In the genomic region with DNA sequence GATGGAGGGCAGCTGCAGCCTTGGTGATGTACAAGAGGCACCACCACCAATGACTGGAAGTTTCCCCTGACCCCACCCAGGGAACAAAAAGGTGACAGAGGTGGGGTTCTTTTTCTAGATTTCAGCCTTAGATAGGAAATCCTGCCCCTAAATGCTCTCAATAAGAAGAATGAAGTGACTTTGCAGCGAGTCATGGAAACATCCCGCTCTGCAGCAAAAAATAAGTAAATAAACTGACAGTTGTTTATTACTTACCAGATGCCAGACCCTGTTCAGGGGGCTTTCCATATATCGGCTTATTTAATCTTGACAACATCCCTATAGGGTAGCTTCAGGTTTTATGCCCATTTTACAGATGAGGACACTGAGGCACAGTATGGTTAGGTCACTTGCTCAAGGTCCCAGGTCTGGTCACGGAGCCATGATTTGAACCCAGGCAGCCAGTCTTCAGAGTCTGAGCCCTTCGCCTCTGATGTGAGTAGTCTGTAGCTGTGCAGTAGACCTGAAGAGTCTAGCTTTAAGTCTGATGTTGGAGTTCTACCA, we compare ENCODE assay signal across 15 cellular contexts. TPM values are rescaled to one million over a fixed set of nuclear protein-coding genes. Genes with fewer than 3 reads are reported as not detected.
A peak's percentile ranks its signal among the peaks of the same experiment; 100 is the strongest.
DNase-seq lines count a peak whose midpoint lies in the region; ATAC-seq and TF ChIP-seq lines count a peak whose summit lies in the region.
"Had no signal": no experiment of that assay in that cellular context is flagged by ENCODE, and none has a peak within 500 bp of the region (broad histone marks: within the 10 kb centered on the region; RNA-seq: fewer than 3 reads in every experiment).

No MANE protein-coding gene starts in this region.

- DNase-seq in IMR-90 (no peak), Panc1 (ENCODE audit: low read depth, low spot score) (no peak), hepatocyte (ENCODE audit: low spot score) (no peak), transverse colon (no peak), omental fat pad (ENCODE audit: low spot score) (no peak), dermis blood vessel endothelial cell (no peak)
- no peak for DNase-seq in activated CD4-positive, CD25-positive, alpha-beta regulatory T cell (lab: John Stamatoyannopoulos, UW)
- DNase-seq: BE2C; CD4-positive, alpha-beta memory T cell; DMS79; H7 had no signal

- BruUV-seq in IMR-90 (replicated peaks; lab: Mats Ljungman, UMichigan) (no TSS peak), Panc1 (replicated peaks; lab: Mats Ljungman, UMichigan) (no TSS peak)

- H3K9me3 ChIP-seq in IMR-90 (ENCODE audit: control insufficient read depth, insufficient read depth, low read length) (no peaks in the 10 kb centered on the region), Panc1 (ENCODE audit: control insufficient read depth, insufficient read depth, low read depth, low read length) (no peaks in the 10 kb centered on the region), hepatocyte (ENCODE audit: low read depth) (no peaks in the 10 kb centered on the region), transverse colon (no peaks in the 10 kb centered on the region)
- H3K9me3 ChIP-seq: A549, BE2C had no signal

- no peak overlapping the region for H3K4me3 ChIP-seq in IMR-90 (ENCODE audit: insufficient read depth, low read depth, low read length)
- no peak overlapping the region for H3K4me3 ChIP-seq in Panc1 (ENCODE audit: low read depth in 2 of 2, low read length in 2 of 2)
- no peak overlapping the region for H3K4me3 ChIP-seq in hepatocyte
- H3K4me3 ChIP-seq in transverse colon: no peak overlapping the region
- H3K4me3 ChIP-seq: A549, GM23338 had no signal

- no peak overlapping the region for H3K56ac ChIP-seq in IMR-90 (ENCODE audit: extremely low read depth, insufficient read depth, low read length)

- peak overlapping the region; percentile 55 for H3K18ac ChIP-seq in IMR-90 (ENCODE audit: low read depth, low read length)

- peak overlapping the region; percentile 65 for H2AK9ac ChIP-seq in IMR-90 (replicated peaks; ENCODE audit: low read depth, low read length, poor library complexity)

- ATAC-seq in IMR-90 (ENCODE audit: low read depth) (no peak), Panc1 (no peak), omental fat pad (ENCODE audit: low FRiP score) (no peak)
- ATAC-seq: A549, GM23338 had no signal

- TF ChIP-seq CTCF in IMR-90 (conservative IDR thresholded peaks at IDR 0.05; ENCODE audit: low read depth, low read length) (no peak), Panc1 (IDR thresholded peaks at IDR 0.05) (no peak), hepatocyte (IDR thresholded peaks at IDR 0.05; ENCODE audit: poor library complexity) (no peak), transverse colon (IDR thresholded peaks at IDR 0.05) (no peak), omental fat pad (IDR thresholded peaks at IDR 0.05) (no peak)

- TF ChIP-seq EP300 in transverse colon (IDR thresholded peaks at IDR 0.05; ENCODE audit: low read depth): no peak

- H3K23ac ChIP-seq in IMR-90 (ENCODE audit: low read depth, low read length): peak overlapping the region; percentile 63; the same call in 1 of the 2 replicates

- H4K20me1 ChIP-seq in IMR-90 (ENCODE audit: insufficient read depth, low read length) (no peaks in the 10 kb centered on the region; the same call in 1 of the 2 replicates), hepatocyte (ENCODE audit: insufficient read depth, poor library complexity, severe bottlenecking) (no peaks in the 10 kb centered on the region)

- peaks cover 11% of the 10 kb centered on the region for H3K4me1 ChIP-seq in IMR-90 (ENCODE audit: control insufficient read depth, insufficient read depth, low read length)
- H3K4me1 ChIP-seq in Panc1 (ENCODE audit: control insufficient read depth, insufficient read depth, low read length): peaks cover 38% of the 10 kb centered on the region
- H3K4me1 ChIP-seq in hepatocyte (ENCODE audit: insufficient read depth): peaks cover 7% of the 10 kb centered on the region
- H3K4me1 ChIP-seq in transverse colon: peaks cover 0 to 33% (median 6%) of the 10 kb centered on the region in 4 donors
- H3K4me1 ChIP-seq: A549, BE2C had no signal

- H2AK5ac ChIP-seq in IMR-90 (ENCODE audit: low read depth, low read length): peak overlapping the region; percentile 84

- no peak for TF ChIP-seq RAD21 in IMR-90 (IDR thresholded peaks at IDR 0.05; ENCODE audit: low read length)

- H4K5ac ChIP-seq in IMR-90 (ENCODE audit: low read depth, low read length): peak overlapping the region; percentile 67

- peak overlapping the region; percentile 77 for H2BK120ac ChIP-seq in IMR-90 (ENCODE audit: low read depth, low read length)

- in situ Hi-C loops in IMR-90 (cut with MboI; ENCODE audit: low sequenced_read_pairs): no loop called here
- in situ Hi-C loops in Panc1 (cut with HindIII; ENCODE audit: low pct_unique_long_range_greater_than_20kb, low sequenced_read_pairs): no loop called here
- in situ Hi-C loops in transverse colon (cut with MboI; ENCODE audit: low pct_ligation_motif_present in 1 of 4, low pct_unique_long_range_greater_than_20kb in 1 of 4, low sequenced_read_pairs in 3 of 4): no loop called here

- H2AFZ ChIP-seq in IMR-90 (replicated peaks; ENCODE audit: low read length, poor library complexity) (no peak overlapping the region), hepatocyte (no peak overlapping the region)
- H2AFZ ChIP-seq: GM23338 had no signal

- no peak overlapping the region for H3K9ac ChIP-seq in IMR-90 (ENCODE audit: low read depth, low read length)

- H4K91ac ChIP-seq in IMR-90 (ENCODE audit: insufficient read depth, low read depth, low read length): peak overlapping the region; percentile 62

- H2BK15ac ChIP-seq in IMR-90 (ENCODE audit: low read depth, low read length): peak overlapping the region; percentile 63; the same call in 1 of the 3 replicates

- CTCF ChIA-PET in IMR-90 (lab: Yijun Ruan, JAX): interaction anchor here (0.9 to 4.1 kb wide), 4 partner anchors 9 to 139 kb away, joined by 3 to 19 read pairs (median 5); no protein-coding TSS in a partner anchor
- CTCF ChIA-PET in Panc1 (lab: Charles Lee): no interaction called here

- POLR2A ChIA-PET in IMR-90 (lab: Charles Lee; ENCODE audit: unreplicated experiment): no interaction called here
- POLR2A ChIA-PET in Panc1 (lab: Charles Lee): no interaction called here

- H3K9me2 ChIP-seq in hepatocyte (replicated peaks; ENCODE audit: insufficient read depth): no peaks in the 10 kb centered on the region

- H3K27ac ChIP-seq in IMR-90 (ENCODE audit: insufficient read depth, low read length): peak overlapping the region; percentile 69
- peak overlapping the region; percentile 71; the same call in 1 of the 2 replicates for H3K27ac ChIP-seq in Panc1 (ENCODE audit: low read length)
- peak overlapping the region; percentile 81 for H3K27ac ChIP-seq in hepatocyte
- peak overlapping the region; percentile 0 to 24 (median 9) for H3K27ac ChIP-seq in transverse colon
- H3K27ac ChIP-seq: A549, C4-2B, HL-60 had no signal

- peak overlapping the region; percentile 76 for H2BK20ac ChIP-seq in IMR-90 (ENCODE audit: low read depth, low read length)

- H3K9me1 ChIP-seq in IMR-90 (ENCODE audit: insufficient read depth, low read length): peaks cover 3% of the 10 kb centered on the region; the same call in 1 of the 2 replicates

- H3K4me2 ChIP-seq in IMR-90 (ENCODE audit: low read depth, low read length): 0 out of 2 replicates have a peak overlapping the region, but pooled peaks have one; percentile 4
- no peak overlapping the region for H3K4me2 ChIP-seq in hepatocyte
- H3K4me2 ChIP-seq: A549, GM23338 had no signal

- no peaks in the 10 kb centered on the region for H3K27me3 ChIP-seq in IMR-90 (ENCODE audit: control insufficient read depth, insufficient read depth, low read length)
- no peaks in the 10 kb centered on the region for H3K27me3 ChIP-seq in Panc1 (ENCODE audit: control insufficient read depth, insufficient read depth, low read length)
- no peaks in the 10 kb centered on the region for H3K27me3 ChIP-seq in hepatocyte
- H3K27me3 ChIP-seq in transverse colon: no peaks in the 10 kb centered on the region
- H3K27me3 ChIP-seq: BE2C had no signal

- intact Hi-C loops in IMR-90 (cut with micrococcal nuclease) (no loop called here), Panc1 (cut with micrococcal nuclease; ENCODE audit: unreplicated experiment) (no loop called here), transverse colon (cut with DNase I; ENCODE audit: low total_unique reads) (no loop called here)

- H3K36me3 ChIP-seq in IMR-90 (ENCODE audit: control insufficient read depth, insufficient read depth, low read length): peaks cover 11% of the 10 kb centered on the region
- H3K36me3 ChIP-seq in Panc1 (ENCODE audit: control insufficient read depth, insufficient read depth, low read length): peaks cover 12% of the 10 kb centered on the region
- H3K36me3 ChIP-seq in hepatocyte (replicated peaks; ENCODE audit: insufficient read depth, low read depth): no peaks in the 10 kb centered on the region
- H3K36me3 ChIP-seq in transverse colon: peaks cover 0 to 42% (median 21%) of the 10 kb centered on the region in 4 donors

- TF ChIP-seq POLR2A in IMR-90 (IDR thresholded peaks at IDR 0.05; ENCODE audit: low read depth, low read length): no peak
- no peak for TF ChIP-seq POLR2A in transverse colon (IDR thresholded peaks at IDR 0.05)

- no CpG with 5 or more reads among the region's 5 CpGs for WGBS in IMR-90 (ENCODE audit: extremely low coverage in 2 of 2, insufficient read length in 1 of 2), 2 experiments
- WGBS in hepatocyte (ENCODE audit: low lambda C conversion rate, missing lambda C conversion rate): 91% methylated on average over 5 of the region's 5 CpGs
- 92% methylated on average over 5 of the region's 5 CpGs; no CpG with 5 or more reads in 1 of the 2 donors for WGBS in transverse colon (ENCODE audit: low coverage in 1 of 2), 2 donors

- peak overlapping the region; percentile 86 for H3K4ac ChIP-seq in IMR-90 (ENCODE audit: low read depth, low read length)

- H2BK5ac ChIP-seq in IMR-90 (ENCODE audit: low read depth, low read length, poor library complexity, severe bottlenecking): peak overlapping the region; percentile 90

- H3K14ac ChIP-seq in IMR-90 (replicated peaks; ENCODE audit: low read depth, low read length): peak overlapping the region; percentile 23; the same call in 1 of the 2 replicates

- H3K79me2 ChIP-seq in hepatocyte: no peaks in the 10 kb centered on the region

- H4K8ac ChIP-seq in IMR-90 (ENCODE audit: low read depth in 2 of 2, low read length in 2 of 2): peak overlapping the region in 1 of 2 experiments; percentile 76; a peak in 2 of 4 replicates

- dilution Hi-C loops in IMR-90 (cut with HindIII; ENCODE audit: low sequenced_read_pairs, unreplicated experiment): no loop called here

- peaks cover 13 to 16% of the 10 kb centered on the region in 2 experiments for H3K79me1 ChIP-seq in IMR-90 (ENCODE audit: low read depth in 1 of 2, low read length in 2 of 2)

RNA-seq across cellular contexts. Expression of a gene that starts 19.2 kb away (rescaled TPM):
- total RNA-seq in IMR-90 (2012; rRNA removed) (39.2 and 52.3 TPM in 2 replicates), Panc1 (2021; ENCODE audit: unreplicated experiment) (59.2 TPM), hepatocyte (39.6 and 44.8 TPM in 2 replicates), transverse colon (10 to 100 TPM in 3 of 4 donors, 1 to 10 TPM in 1; 7.8 to 41.8 (median 28.2) TPM), omental fat pad (10 to 100 TPM; 40.2 to 53.0 (median 46.0) TPM), dermis blood vessel endothelial cell (27.7 and 35.8 TPM in 2 replicates)
- polyA plus RNA-seq in IMR-90 (2012; rRNA removed) (26.8 and 30.8 TPM in 2 replicates), hepatocyte (39.2 and 45.2 TPM in 2 replicates)
- 11.4 and 11.6 TPM in 2 replicates for polyA plus RNA-seq in IMR-90 (2012; cell fraction: cytosol; rRNA removed)
- polyA plus RNA-seq in IMR-90 (2012; cell fraction: nucleus; rRNA removed; ENCODE audit: low replicate concordance): 11.0 and 26.3 TPM in 2 replicates
- polyA plus RNA-seq in Panc1 (2012; ENCODE audit: insufficient read length): 32.3 TPM

RNA-seq across cellular contexts. Expression of a gene that starts 30.3 kb away (rescaled TPM):
- total RNA-seq in IMR-90 (2012; rRNA removed) (50.5 and 58.4 TPM in 2 replicates), Panc1 (2021; ENCODE audit: unreplicated experiment) (44.1 TPM), hepatocyte (52.3 and 53.0 TPM in 2 replicates), transverse colon (1 to 10 TPM in 3 of 4 donors, under 1 TPM in 1; 1.00 to 5.6 (median 3.3) TPM), omental fat pad (10 to 100 TPM; 17.5 to 31.6 (median 20.9) TPM), dermis blood vessel endothelial cell (21.3 and 26.9 TPM in 2 replicates)
- polyA plus RNA-seq in IMR-90 (2012; rRNA removed) (25.9 and 28.4 TPM in 2 replicates), hepatocyte (42.6 and 51.7 TPM in 2 replicates)
- 14.4 and 17.5 TPM in 2 replicates for polyA plus RNA-seq in IMR-90 (2012; cell fraction: cytosol; rRNA removed)
- 2.7 and 7.9 TPM in 2 replicates for polyA plus RNA-seq in IMR-90 (2012; cell fraction: nucleus; rRNA removed; ENCODE audit: low replicate concordance)
- polyA plus RNA-seq in Panc1 (2012; ENCODE audit: insufficient read length): 34.5 TPM

RNA-seq across cellular contexts. Expression of a gene that starts 49.6 kb away (rescaled TPM):
- total RNA-seq in IMR-90 (2012; rRNA removed) (under 0.01 TPM in 1 of 2 replicates, not detected in the other), Panc1 (2021; ENCODE audit: unreplicated experiment) (not detected), hepatocyte (not detected in 2 replicates), transverse colon (1 to 10 TPM in 2 of 4 donors, under 1 TPM in 1, not detected in 1; 0.60 to 5.6 (median 4.0) TPM), omental fat pad (10 to 100 TPM in 2 of 4 donors, 1 to 10 TPM in 2; 1.3 to 41.9 (median 8.9) TPM), dermis blood vessel endothelial cell (not detected in 2 replicates)
- polyA plus RNA-seq in IMR-90 (2012; rRNA removed) (0.20 and 0.21 TPM in 2 replicates), hepatocyte (0.28 TPM in 1 of 2 replicates, not detected in the other)
- 0.13 and 0.53 TPM in 2 replicates for polyA plus RNA-seq in IMR-90 (2012; cell fraction: cytosol; rRNA removed)
- polyA plus RNA-seq in IMR-90 (2012; cell fraction: nucleus; rRNA removed; ENCODE audit: low replicate concordance): 0.28 and 0.29 TPM in 2 replicates
- not detected for polyA plus RNA-seq in Panc1 (2012; ENCODE audit: insufficient read length)
- total RNA-seq: GM23338, H7 had no signal
- polyA plus RNA-seq: A549 had no signal

Comparison
In these comparisons a context has a peak if more than half of its experiments do, and no peak if none do; other contexts are left out.
1. H3K27ac ChIP-seq: peak in every context shown above with its lines; median percentile 81 in hepatocyte; 71 in Panc1; 69 in IMR-90; 9 in transverse colon.